Comparison of ENCODE assay signal across 8 cellular contexts in genomic region chr16:9138731-9139501, GRCh38. TPM values are rescaled to one million over a fixed set of nuclear protein-coding genes. Genes with fewer than 3 reads are reported as not detected.
A peak's percentile ranks its signal among the peaks of the same experiment; 100 is the strongest.
DNase-seq lines count a peak whose midpoint lies in the region; ATAC-seq and TF ChIP-seq lines count a peak whose summit lies in the region.

No MANE protein-coding gene starts in this region.

- TF ChIP-seq CTCF in CD4-positive, alpha-beta T cell (IDR thresholded peaks at IDR 0.05): peak; percentile 72
- TF ChIP-seq CTCF in coronary artery (IDR thresholded peaks at IDR 0.05): peak; percentile 81
- peak; percentile 92 for TF ChIP-seq CTCF in lower lobe of right lung (IDR thresholded peaks at IDR 0.05)

- no peak overlapping the region for H3K27ac Mint-ChIP-seq in CD4-positive, alpha-beta T cell

- POLR2A ChIA-PET in CD4-positive, alpha-beta T cell (lab: Charles Lee): interaction anchor here (0.6 to 1.1 kb wide), 2 partner anchors 47 to 1617 kb away, joined by 3 to 7 read pairs; partner anchors contain the start of gene HAPSTR1
- POLR2A ChIA-PET in HEK293T (lab: Yijun Ruan, JAX): no interaction called here

- H3K4me1 Mint-ChIP-seq in CD4-positive, alpha-beta T cell (ENCODE audit: low read depth): peaks cover 35% of the 10 kb centered on the region

- no peaks in the 10 kb centered on the region for H3K9me3 Mint-ChIP-seq in CD4-positive, alpha-beta T cell

- H3K27ac ChIP-seq in CD4-positive, alpha-beta T cell (ENCODE audit: low read depth, low read length): no peak overlapping the region
- H3K27ac ChIP-seq in coronary artery (no peak overlapping the region), lower lobe of right lung (no peak overlapping the region)

- CTCF ChIA-PET in CD4-positive, alpha-beta T cell (lab: Charles Lee): interaction anchor here (0.5 to 1.3 kb wide), 11 partner anchors 9 to 259 kb away, joined by 3 to 13 read pairs (median 4); partner anchors contain the start of gene HAPSTR1
- CTCF ChIA-PET in HEK293T (lab: Yijun Ruan, JAX): interaction anchor here (0.6 to 1.2 kb wide), 10 partner anchors 10 to 1384 kb away, joined by 3 to 4 read pairs (median 3); no protein-coding TSS in a partner anchor

- H3K4me3 ChIP-seq in coronary artery: no peak overlapping the region
- peak overlapping the region; percentile 5 for H3K4me3 ChIP-seq in lower lobe of right lung

- no peaks in the 10 kb centered on the region for H3K36me3 ChIP-seq in lower lobe of right lung

- H3K4me1 ChIP-seq in lower lobe of right lung: peaks cover 8% of the 10 kb centered on the region

- DNase-seq in CD4-positive, alpha-beta T cell: peak; percentile 46 to 66 (median 54)
- DNase-seq in HEK293T (ENCODE audit: extremely low spot score): peak; percentile 81
- peak; percentile 19 for DNase-seq in NCI-H446 treated with DMSO at 0.1 percent for 48 hours (lab: John Stamatoyannopoulos, UW)
- peak; percentile 63 for DNase-seq in activated CD4-positive, alpha-beta T cell treated with anti-CD3 and anti-CD28 coated beads, Interleukin-2, amount 50 U/mL, for 1 hour
- no peak for DNase-seq in coronary artery (ENCODE audit: low spot score)
- DNase-seq in lower lobe of right lung: peak; percentile 81
- peak; percentile 37 for DNase-seq in stimulated activated CD8-positive, alpha-beta memory T cell treated with anti-CD3 and anti-CD28 coated beads, Interleukin-12 subunit alpha, Interleukin-12 subunit beta, amount 100 ng/mL, for 24 hours (ENCODE audit: extremely low read depth)

- peaks cover 3% of the 10 kb centered on the region for H3K27me3 ChIP-seq in CD4-positive, alpha-beta T cell (ENCODE audit: control insufficient read depth, insufficient read depth, low read length)
- H3K27me3 ChIP-seq in lower lobe of right lung (ENCODE audit: low read depth): no peaks in the 10 kb centered on the region

- no peak overlapping the region for H3K4me3 Mint-ChIP-seq in CD4-positive, alpha-beta T cell

- ATAC-seq in CD4-positive, alpha-beta T cell (ENCODE audit: poor library complexity): peak; percentile 77
- ATAC-seq in lower lobe of right lung (peak; percentile 87), HG03432 (IDR thresholded peaks at IDR 0.05; ENCODE audit: unreplicated experiment) (no peak)

- no peaks in the 10 kb centered on the region for H3K9me3 ChIP-seq in CD4-positive, alpha-beta T cell (ENCODE audit: control insufficient read depth, low read length)
- H3K9me3 ChIP-seq in lower lobe of right lung: no peaks in the 10 kb centered on the region

- no peaks in the 10 kb centered on the region for H3K36me3 Mint-ChIP-seq in CD4-positive, alpha-beta T cell (ENCODE audit: low read depth)

- H3K27me3 Mint-ChIP-seq in CD4-positive, alpha-beta T cell: no peaks in the 10 kb centered on the region

- intact Hi-C loops in CD4-positive, alpha-beta T cell (cut with DNase I, micrococcal nuclease): loop anchor here (5.0 to 10.0 kb wide), 4 partner anchors 132 to 1366 kb away; no protein-coding TSS in a partner anchor
- intact Hi-C loops in lower lobe of right lung (cut with DNase I): no loop called here

TF ChIP-seq in HEK293T, 16 proteins besides CTCF, POLR2A, EP300 and RAD21:
- TF ChIP-seq FOXM1 (IDR thresholded peaks at IDR 0.05; ENCODE audit: borderline replicate concordance): no peak
- no peak for TF ChIP-seq HDGF (IDR thresholded peaks at IDR 0.05; ENCODE audit: borderline replicate concordance)
- TF ChIP-seq TARDBP (IDR thresholded peaks at IDR 0.05): no peak
- TF ChIP-seq L3MBTL2 (conservative IDR thresholded peaks at IDR 0.05): no peak
- no peak for TF ChIP-seq SUZ12 (IDR thresholded peaks at IDR 0.05)
- no peak for TF ChIP-seq SP1 (IDR thresholded peaks at IDR 0.05)
- no peak for TF ChIP-seq FOXA1 (IDR thresholded peaks at IDR 0.05)
- TF ChIP-seq ELF4 (IDR thresholded peaks at IDR 0.05): no peak
- TF ChIP-seq ARNT (IDR thresholded peaks at IDR 0.05): no peak
- no peak for TF ChIP-seq BHLHE40 (IDR thresholded peaks at IDR 0.05; ENCODE audit: borderline replicate concordance)
- no peak for TF ChIP-seq LEF1 (IDR thresholded peaks at IDR 0.05; ENCODE audit: borderline replicate concordance)
- no peak for TF ChIP-seq FOXK2 (IDR thresholded peaks at IDR 0.05)
- TF ChIP-seq, protein P1, sequence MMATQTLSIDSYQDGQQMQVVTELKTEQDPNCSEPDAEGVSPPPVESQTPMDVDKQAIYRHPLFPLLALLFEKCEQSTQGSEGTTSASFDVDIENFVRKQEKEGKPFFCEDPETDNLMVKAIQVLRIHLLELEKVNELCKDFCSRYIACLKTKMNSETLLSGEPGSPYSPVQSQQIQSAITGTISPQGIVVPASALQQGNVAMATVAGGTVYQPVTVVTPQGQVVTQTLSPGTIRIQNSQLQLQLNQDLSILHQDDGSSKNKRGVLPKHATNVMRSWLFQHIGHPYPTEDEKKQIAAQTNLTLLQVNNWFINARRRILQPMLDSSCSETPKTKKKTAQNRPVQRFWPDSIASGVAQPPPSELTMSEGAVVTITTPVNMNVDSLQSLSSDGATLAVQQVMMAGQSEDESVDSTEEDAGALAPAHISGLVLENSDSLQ (IDR thresholded peaks at IDR 0.05): no peak

RNA-seq across cellular contexts. Expression of gene HAPSTR1, which starts 47.5 kb away (rescaled TPM):
- total RNA-seq in CD4-positive, alpha-beta T cell: 100 to 1,000 TPM; 152 to 153 TPM
- total RNA-seq in lower lobe of right lung: 53.1 TPM
